Comparison of ENCODE assay signal across 2 cellular contexts in the genomic region with DNA sequence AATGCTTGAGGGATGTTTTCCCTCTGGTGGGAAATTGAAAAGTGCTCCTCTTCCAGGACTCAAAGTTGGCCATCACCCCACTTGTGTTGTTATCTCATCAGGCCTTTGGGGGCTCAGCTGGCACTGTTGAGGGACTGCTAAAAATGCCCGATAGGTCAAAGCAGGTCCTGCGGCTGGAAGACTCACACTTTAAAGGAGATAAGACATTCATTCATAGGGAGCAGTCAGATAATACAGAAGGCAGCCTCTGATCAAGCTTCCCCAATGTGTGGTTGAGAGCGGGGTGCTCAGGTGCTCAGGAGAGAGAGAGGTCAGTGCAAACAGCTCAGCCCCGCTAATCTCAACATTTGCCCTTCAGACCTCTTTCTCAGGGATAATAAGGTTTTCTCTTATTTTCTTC.
TF ChIP-seq lines count a peak whose summit lies in the region.

No MANE protein-coding gene starts in this region.

TF ChIP-seq in K562, 482 proteins besides CTCF, POLR2A, EP300 and RAD21 (continued from another document):
- TF ChIP-seq SRSF7 (optimal IDR thresholded peaks at IDR 0.05; ENCODE audit: low read depth, low read length) (no peak), SRF (CRISPR knock-in tag; IDR thresholded peaks at IDR 0.05) (no peak), TRIM24 (IDR thresholded peaks at IDR 0.05) (peak in 1 of 2 experiments; percentile 25; a peak in 1 of 4 replicates), RFX5 (IDR thresholded peaks at IDR 0.05; ENCODE audit: low read depth, low read length) (no peak), ARID1B (IDR thresholded peaks at IDR 0.05) (peak; percentile 51; the same call in 1 of the 2 replicates), TEAD4 (IDR thresholded peaks at IDR 0.05; ENCODE audit: low read length) (peak; percentile 73), TEAD4 (CRISPR knock-in tag; IDR thresholded peaks at IDR 0.05; ENCODE audit: borderline replicate concordance) (no peak), NFATC3 (IDR thresholded peaks at IDR 0.05) (no peak), ZNF764 (CRISPR knock-in tag; IDR thresholded peaks at IDR 0.05; ENCODE audit: low read depth) (no peak)
- TF ChIP-seq, protein P1, sequence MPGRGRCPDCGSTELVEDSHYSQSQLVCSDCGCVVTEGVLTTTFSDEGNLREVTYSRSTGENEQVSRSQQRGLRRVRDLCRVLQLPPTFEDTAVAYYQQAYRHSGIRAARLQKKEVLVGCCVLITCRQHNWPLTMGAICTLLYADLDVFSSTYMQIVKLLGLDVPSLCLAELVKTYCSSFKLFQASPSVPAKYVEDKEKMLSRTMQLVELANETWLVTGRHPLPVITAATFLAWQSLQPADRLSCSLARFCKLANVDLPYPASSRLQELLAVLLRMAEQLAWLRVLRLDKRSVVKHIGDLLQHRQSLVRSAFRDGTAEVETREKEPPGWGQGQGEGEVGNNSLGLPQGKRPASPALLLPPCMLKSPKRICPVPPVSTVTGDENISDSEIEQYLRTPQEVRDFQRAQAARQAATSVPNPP (IDR thresholded peaks at IDR 0.05; ENCODE audit: borderline replicate concordance, insufficient read depth, insufficient read length), result no peak
- TF ChIP-seq, protein P2, sequence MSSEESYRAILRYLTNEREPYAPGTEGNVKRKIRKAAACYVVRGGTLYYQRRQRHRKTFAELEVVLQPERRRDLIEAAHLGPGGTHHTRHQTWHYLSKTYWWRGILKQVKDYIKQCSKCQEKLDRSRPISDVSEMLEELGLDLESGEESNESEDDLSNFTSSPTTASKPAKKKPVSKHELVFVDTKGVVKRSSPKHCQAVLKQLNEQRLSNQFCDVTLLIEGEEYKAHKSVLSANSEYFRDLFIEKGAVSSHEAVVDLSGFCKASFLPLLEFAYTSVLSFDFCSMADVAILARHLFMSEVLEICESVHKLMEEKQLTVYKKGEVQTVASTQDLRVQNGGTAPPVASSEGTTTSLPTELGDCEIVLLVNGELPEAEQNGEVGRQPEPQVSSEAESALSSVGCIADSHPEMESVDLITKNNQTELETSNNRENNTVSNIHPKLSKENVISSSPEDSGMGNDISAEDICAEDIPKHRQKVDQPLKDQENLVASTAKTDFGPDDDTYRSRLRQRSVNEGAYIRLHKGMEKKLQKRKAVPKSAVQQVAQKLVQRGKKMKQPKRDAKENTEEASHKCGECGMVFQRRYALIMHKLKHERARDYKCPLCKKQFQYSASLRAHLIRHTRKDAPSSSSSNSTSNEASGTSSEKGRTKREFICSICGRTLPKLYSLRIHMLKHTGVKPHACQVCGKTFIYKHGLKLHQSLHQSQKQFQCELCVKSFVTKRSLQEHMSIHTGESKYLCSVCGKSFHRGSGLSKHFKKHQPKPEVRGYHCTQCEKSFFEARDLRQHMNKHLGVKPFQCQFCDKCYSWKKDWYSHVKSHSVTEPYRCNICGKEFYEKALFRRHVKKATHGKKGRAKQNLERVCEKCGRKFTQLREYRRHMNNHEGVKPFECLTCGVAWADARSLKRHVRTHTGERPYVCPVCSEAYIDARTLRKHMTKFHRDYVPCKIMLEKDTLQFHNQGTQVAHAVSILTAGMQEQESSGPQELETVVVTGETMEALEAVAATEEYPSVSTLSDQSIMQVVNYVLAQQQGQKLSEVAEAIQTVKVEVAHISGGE (CRISPR knock-in tag; IDR thresholded peaks at IDR 0.05), result 0 out of 6 replicates have a peak, but pooled peaks of 1 of the 3 experiments have one; percentile 20

TF ChIP-seq in SK-N-SH treated with all-trans-retinoic acid at 6 μM for 48 hours, 23 proteins besides CTCF, POLR2A, EP300 and RAD21 (continued from another document):
- TF ChIP-seq, protein P3, sequence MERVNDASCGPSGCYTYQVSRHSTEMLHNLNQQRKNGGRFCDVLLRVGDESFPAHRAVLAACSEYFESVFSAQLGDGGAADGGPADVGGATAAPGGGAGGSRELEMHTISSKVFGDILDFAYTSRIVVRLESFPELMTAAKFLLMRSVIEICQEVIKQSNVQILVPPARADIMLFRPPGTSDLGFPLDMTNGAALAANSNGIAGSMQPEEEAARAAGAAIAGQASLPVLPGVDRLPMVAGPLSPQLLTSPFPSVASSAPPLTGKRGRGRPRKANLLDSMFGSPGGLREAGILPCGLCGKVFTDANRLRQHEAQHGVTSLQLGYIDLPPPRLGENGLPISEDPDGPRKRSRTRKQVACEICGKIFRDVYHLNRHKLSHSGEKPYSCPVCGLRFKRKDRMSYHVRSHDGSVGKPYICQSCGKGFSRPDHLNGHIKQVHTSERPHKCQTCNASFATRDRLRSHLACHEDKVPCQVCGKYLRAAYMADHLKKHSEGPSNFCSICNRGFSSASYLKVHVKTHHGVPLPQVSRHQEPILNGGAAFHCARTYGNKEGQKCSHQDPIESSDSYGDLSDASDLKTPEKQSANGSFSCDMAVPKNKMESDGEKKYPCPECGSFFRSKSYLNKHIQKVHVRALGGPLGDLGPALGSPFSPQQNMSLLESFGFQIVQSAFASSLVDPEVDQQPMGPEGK (CRISPR knock-in tag; IDR thresholded peaks at IDR 0.05; ENCODE audit: borderline replicate concordance), result no peak
- TF ChIP-seq ESRRG (CRISPR knock-in tag; IDR thresholded peaks at IDR 0.05) (no peak), PPARA (CRISPR knock-in tag; IDR thresholded peaks at IDR 0.05; ENCODE audit: borderline replicate concordance) (no peak), CSDC2 (CRISPR knock-in tag; IDR thresholded peaks at IDR 0.05) (no peak), ISL1 (CRISPR knock-in tag; IDR thresholded peaks at IDR 0.05) (no peak), ZC3H10 (CRISPR knock-in tag; IDR thresholded peaks at IDR 0.05) (no peak), ZFP3 (CRISPR knock-in tag; IDR thresholded peaks at IDR 0.05) (no peak), ZFP30 (CRISPR knock-in tag; IDR thresholded peaks at IDR 0.05) (no peak), BACH2 (CRISPR knock-in tag; IDR thresholded peaks at IDR 0.05; ENCODE audit: borderline replicate concordance) (no peak)
- TF ChIP-seq, protein P4, sequence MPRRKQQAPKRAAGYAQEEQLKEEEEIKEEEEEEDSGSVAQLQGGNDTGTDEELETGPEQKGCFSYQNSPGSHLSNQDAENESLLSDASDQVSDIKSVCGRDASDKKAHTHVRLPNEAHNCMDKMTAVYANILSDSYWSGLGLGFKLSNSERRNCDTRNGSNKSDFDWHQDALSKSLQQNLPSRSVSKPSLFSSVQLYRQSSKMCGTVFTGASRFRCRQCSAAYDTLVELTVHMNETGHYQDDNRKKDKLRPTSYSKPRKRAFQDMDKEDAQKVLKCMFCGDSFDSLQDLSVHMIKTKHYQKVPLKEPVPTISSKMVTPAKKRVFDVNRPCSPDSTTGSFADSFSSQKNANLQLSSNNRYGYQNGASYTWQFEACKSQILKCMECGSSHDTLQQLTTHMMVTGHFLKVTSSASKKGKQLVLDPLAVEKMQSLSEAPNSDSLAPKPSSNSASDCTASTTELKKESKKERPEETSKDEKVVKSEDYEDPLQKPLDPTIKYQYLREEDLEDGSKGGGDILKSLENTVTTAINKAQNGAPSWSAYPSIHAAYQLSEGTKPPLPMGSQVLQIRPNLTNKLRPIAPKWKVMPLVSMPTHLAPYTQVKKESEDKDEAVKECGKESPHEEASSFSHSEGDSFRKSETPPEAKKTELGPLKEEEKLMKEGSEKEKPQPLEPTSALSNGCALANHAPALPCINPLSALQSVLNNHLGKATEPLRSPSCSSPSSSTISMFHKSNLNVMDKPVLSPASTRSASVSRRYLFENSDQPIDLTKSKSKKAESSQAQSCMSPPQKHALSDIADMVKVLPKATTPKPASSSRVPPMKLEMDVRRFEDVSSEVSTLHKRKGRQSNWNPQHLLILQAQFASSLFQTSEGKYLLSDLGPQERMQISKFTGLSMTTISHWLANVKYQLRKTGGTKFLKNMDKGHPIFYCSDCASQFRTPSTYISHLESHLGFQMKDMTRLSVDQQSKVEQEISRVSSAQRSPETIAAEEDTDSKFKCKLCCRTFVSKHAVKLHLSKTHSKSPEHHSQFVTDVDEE (CRISPR knock-in tag; IDR thresholded peaks at IDR 0.05), result no peak
- TF ChIP-seq, protein P5, sequence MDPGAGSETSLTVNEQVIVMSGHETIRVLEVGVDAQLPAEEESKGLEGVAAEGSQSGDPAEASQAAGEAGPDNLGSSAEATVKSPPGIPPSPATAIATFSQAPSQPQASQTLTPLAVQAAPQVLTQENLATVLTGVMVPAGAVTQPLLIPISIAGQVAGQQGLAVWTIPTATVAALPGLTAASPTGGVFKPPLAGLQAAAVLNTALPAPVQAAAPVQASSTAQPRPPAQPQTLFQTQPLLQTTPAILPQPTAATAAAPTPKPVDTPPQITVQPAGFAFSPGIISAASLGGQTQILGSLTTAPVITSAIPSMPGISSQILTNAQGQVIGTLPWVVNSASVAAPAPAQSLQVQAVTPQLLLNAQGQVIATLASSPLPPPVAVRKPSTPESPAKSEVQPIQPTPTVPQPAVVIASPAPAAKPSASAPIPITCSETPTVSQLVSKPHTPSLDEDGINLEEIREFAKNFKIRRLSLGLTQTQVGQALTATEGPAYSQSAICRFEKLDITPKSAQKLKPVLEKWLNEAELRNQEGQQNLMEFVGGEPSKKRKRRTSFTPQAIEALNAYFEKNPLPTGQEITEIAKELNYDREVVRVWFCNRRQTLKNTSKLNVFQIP (CRISPR knock-in tag; IDR thresholded peaks at IDR 0.05; ENCODE audit: borderline replicate concordance, low read depth), result no peak
TF ChIP-seq in SK-N-SH treated with all-trans-retinoic acid at 6 μM for 48 hours: peak in this region for 0.
